1 cellular context compared by ENCODE assay signal in genomic region chr1:22051607-22052114, GRCh38.
TF ChIP-seq lines count a peak whose summit lies in the region.

No MANE protein-coding gene starts in this region.

TF ChIP-seq in K562, 482 proteins besides CTCF, POLR2A, EP300 and RAD21 (continued from another document):
- TF ChIP-seq MBD1 (CRISPR knock-in tag; IDR thresholded peaks at IDR 0.05): no peak
- TF ChIP-seq, protein P1, sequence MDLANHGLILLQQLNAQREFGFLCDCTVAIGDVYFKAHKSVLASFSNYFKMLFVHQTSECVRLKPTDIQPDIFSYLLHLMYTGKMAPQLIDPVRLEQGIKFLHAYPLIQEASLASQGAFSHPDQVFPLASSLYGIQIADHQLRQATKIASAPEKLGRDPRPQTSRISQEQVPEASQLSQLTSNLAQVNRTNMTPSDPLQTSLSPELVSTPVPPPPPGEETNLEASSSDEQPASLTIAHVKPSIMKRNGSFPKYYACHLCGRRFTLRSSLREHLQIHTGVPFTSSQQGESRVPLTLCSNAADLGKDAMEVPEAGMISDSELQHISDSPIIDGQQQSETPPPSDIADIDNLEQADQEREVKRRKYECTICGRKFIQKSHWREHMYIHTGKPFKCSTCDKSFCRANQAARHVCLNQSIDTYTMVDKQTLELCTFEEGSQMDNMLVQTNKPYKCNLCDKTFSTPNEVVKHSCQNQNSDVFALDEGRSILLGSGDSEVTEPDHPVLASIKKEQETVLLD (IDR thresholded peaks at IDR 0.05): 0 out of 2 replicates have a peak, but pooled peaks have one; percentile 51
- TF ChIP-seq NCOA1 (IDR thresholded peaks at IDR 0.05; ENCODE audit: low read depth): no peak
- 0 out of 2 replicates have a peak, but pooled peaks have one; percentile 61 for TF ChIP-seq MIER1 (IDR thresholded peaks at IDR 0.05; ENCODE audit: low read depth)
- TF ChIP-seq ZNF232 (CRISPR knock-in tag; IDR thresholded peaks at IDR 0.05): 0 out of 2 replicates have a peak, but pooled peaks have one; percentile 4
